ENCODE assay signal across 15 cellular contexts in genomic region chr6:137666202-137666774, GRCh38.
DNase-seq lines count a peak whose midpoint lies in the region; ATAC-seq, FAIRE-seq and TF ChIP-seq lines count a peak whose summit lies in the region.
"Had no signal": no experiment of that assay in that cellular context is flagged by ENCODE, and none has a peak within 500 bp of the region (broad histone marks: within the 10 kb centered on the region; RNA-seq: fewer than 3 reads in every experiment).

No MANE protein-coding gene starts in this region.

- peak overlapping the region in 3 of 8 donors; percentile 7 to 21 (median 11) for H3K4me3 Mint-ChIP-seq in CD4-positive, alpha-beta memory T cell
- H3K4me3 Mint-ChIP-seq in activated T-helper 17 cell treated with anti-CD3 and anti-CD28 coated beads, Interleukin-2, amount 50 U/mL, for 72 hours, result peak overlapping the region; percentile 67
- H3K4me3 Mint-ChIP-seq in WTC11, result no peak overlapping the region

- H3K27me3 ChIP-seq in CD4-positive, alpha-beta memory T cell (ENCODE audit: insufficient read depth, low read length), result no peaks in the 10 kb centered on the region

- intact Hi-C loops in CD4-positive, alpha-beta memory T cell (cut with micrococcal nuclease), result no loop called here

- H3K4me1 Mint-ChIP-seq in CD4-positive, alpha-beta memory T cell, result peaks cover 0 to 7% (median 2%) of the 10 kb centered on the region in 4 donors
- H3K4me1 Mint-ChIP-seq in activated T-helper 17 cell treated with anti-CD3 and anti-CD28 coated beads, Interleukin-2, amount 50 U/mL, for 72 hours, result peaks cover 8% of the 10 kb centered on the region
- H3K4me1 Mint-ChIP-seq in WTC11, result no peaks in the 10 kb centered on the region

- peaks cover 0 to 4% of the 10 kb centered on the region in 2 donors for H3K36me3 Mint-ChIP-seq in CD4-positive, alpha-beta memory T cell
- no peaks in the 10 kb centered on the region for H3K36me3 Mint-ChIP-seq in activated T-helper 17 cell treated with anti-CD3 and anti-CD28 coated beads, Interleukin-2, amount 50 U/mL, for 72 hours (ENCODE audit: low read depth)
- H3K36me3 Mint-ChIP-seq in WTC11, result no peaks in the 10 kb centered on the region; the same call in 1 of the 2 replicates

- no peak for TF ChIP-seq CTCF in WTC11 (IDR thresholded peaks at IDR 0.05)

- FAIRE-seq in GM18507 (lab: Jason Lieb, UNC), result peak; percentile 76
- FAIRE-seq: colon had no signal

- CTCF ChIA-PET in CD4-positive, alpha-beta memory T cell (lab: Charles Lee; ENCODE audit: partially characterized antibody), result interaction anchor here (0.6 to 3.0 kb wide), 3 partner anchors 33 to 338 kb away, joined by 3 to 8 read pairs (median 4); no protein-coding TSS in a partner anchor
- CTCF ChIA-PET in WTC11 (lab: Charles Lee), result no interaction called here

- H3K9me3 Mint-ChIP-seq in CD4-positive, alpha-beta memory T cell, result peaks cover 0 to 5% (median under 1%) of the 10 kb centered on the region in 8 donors
- no peaks in the 10 kb centered on the region for H3K9me3 Mint-ChIP-seq in activated T-helper 17 cell treated with anti-CD3 and anti-CD28 coated beads, Interleukin-2, amount 50 U/mL, for 72 hours
- peaks cover 12% of the 10 kb centered on the region for H3K9me3 Mint-ChIP-seq in WTC11

- ATAC-seq in HG02610 (IDR thresholded peaks at IDR 0.05; ENCODE audit: unreplicated experiment) (peak; percentile 60), WTC11 (no peak), GM19452 (IDR thresholded peaks at IDR 0.05; ENCODE audit: unreplicated experiment) (no peak)
- peak; percentile 54 for ATAC-seq in activated T-helper 17 cell treated with anti-CD3 and anti-CD28 coated beads, Interleukin-2, amount 50 U/mL, for 72 hours (replicated peaks)
- ATAC-seq: Right ventricle myocardium inferior had no signal

- H3K4me1 ChIP-seq in CD4-positive, alpha-beta memory T cell (ENCODE audit: insufficient read depth, low read length), result no peaks in the 10 kb centered on the region

- H3K27ac Mint-ChIP-seq in CD4-positive, alpha-beta memory T cell, result peak overlapping the region in 4 of 7 donors; percentile 22 to 47 (median 30)
- H3K27ac Mint-ChIP-seq in activated T-helper 17 cell treated with anti-CD3 and anti-CD28 coated beads, Interleukin-2, amount 50 U/mL, for 72 hours, result peak overlapping the region; percentile 47
- no peak overlapping the region for H3K27ac Mint-ChIP-seq in WTC11

- H3K36me3 ChIP-seq in CD4-positive, alpha-beta memory T cell (ENCODE audit: insufficient read depth, low read length), result no peaks in the 10 kb centered on the region

- no peak overlapping the region for H3K4me3 ChIP-seq in CD4-positive, alpha-beta memory T cell (ENCODE audit: low read length in 2 of 2)

- H3K27ac ChIP-seq in CD4-positive, alpha-beta memory T cell (ENCODE audit: low read depth, low read length), result no peak overlapping the region

- DNase-seq in CD4-positive, alpha-beta memory T cell, result peak in 3 of 5 donors; percentile 14 to 41 (median 28)
- DNase-seq in GM18507 (ENCODE audit: extremely low spot score, insufficient read length, low read depth) (no peak), WTC11 (ENCODE audit: low spot score) (no peak), NCI-H82 treated with DMSO at 0.1 percent for 48 hours (lab: John Stamatoyannopoulos, UW; ENCODE audit: unreplicated experiment) (no peak), germinal center (ENCODE audit: low spot score) (no peak)
- DNase-seq: activated CD4-positive, alpha-beta T cell treated with anti-CD3 and anti-CD28 coated beads for 1 hour; activated effector memory CD4-positive, alpha-beta T cell treated with Interleukin-2 at 50 U/mL for 16 hours; GF-D8; HCEC 1CT; NCI-H1048 had no signal

- peaks cover 3 to 10% of the 10 kb centered on the region in 2 donors for H3K27me3 Mint-ChIP-seq in CD4-positive, alpha-beta memory T cell
- H3K27me3 Mint-ChIP-seq in activated T-helper 17 cell treated with anti-CD3 and anti-CD28 coated beads, Interleukin-2, amount 50 U/mL, for 72 hours, result peaks cover 3% of the 10 kb centered on the region
- no peaks in the 10 kb centered on the region; the same call in 1 of the 2 replicates for H3K27me3 Mint-ChIP-seq in WTC11 (ENCODE audit: low read depth)

- H3K9me3 ChIP-seq in CD4-positive, alpha-beta memory T cell (ENCODE audit: control insufficient read depth in 1 of 2, low read length in 2 of 2), result no peaks in the 10 kb centered on the region

- POLR2A ChIA-PET in CD4-positive, alpha-beta memory T cell (lab: Charles Lee; ENCODE audit: partially characterized antibody), result no interaction called here
- POLR2A ChIA-PET in WTC11 (lab: Charles Lee), result no interaction called here

TF ChIP-seq in WTC11, 78 proteins besides CTCF, POLR2A, EP300 and RAD21:
- TF ChIP-seq OVOL2 (CRISPR knock-in tag; IDR thresholded peaks at IDR 0.05; ENCODE audit: borderline replicate concordance), result no peak
- TF ChIP-seq FOXJ3 (CRISPR knock-in tag; IDR thresholded peaks at IDR 0.05; ENCODE audit: borderline replicate concordance), result no peak
- TF ChIP-seq PRRX2 (CRISPR knock-in tag; IDR thresholded peaks at IDR 0.05), result no peak
- TF ChIP-seq NFYB (CRISPR knock-in tag; conservative IDR thresholded peaks at IDR 0.05; ENCODE audit: low read depth), result no peak
- TF ChIP-seq MXD4 (CRISPR knock-in tag; IDR thresholded peaks at IDR 0.05; ENCODE audit: borderline replicate concordance), result no peak
- TF ChIP-seq, protein P1, sequence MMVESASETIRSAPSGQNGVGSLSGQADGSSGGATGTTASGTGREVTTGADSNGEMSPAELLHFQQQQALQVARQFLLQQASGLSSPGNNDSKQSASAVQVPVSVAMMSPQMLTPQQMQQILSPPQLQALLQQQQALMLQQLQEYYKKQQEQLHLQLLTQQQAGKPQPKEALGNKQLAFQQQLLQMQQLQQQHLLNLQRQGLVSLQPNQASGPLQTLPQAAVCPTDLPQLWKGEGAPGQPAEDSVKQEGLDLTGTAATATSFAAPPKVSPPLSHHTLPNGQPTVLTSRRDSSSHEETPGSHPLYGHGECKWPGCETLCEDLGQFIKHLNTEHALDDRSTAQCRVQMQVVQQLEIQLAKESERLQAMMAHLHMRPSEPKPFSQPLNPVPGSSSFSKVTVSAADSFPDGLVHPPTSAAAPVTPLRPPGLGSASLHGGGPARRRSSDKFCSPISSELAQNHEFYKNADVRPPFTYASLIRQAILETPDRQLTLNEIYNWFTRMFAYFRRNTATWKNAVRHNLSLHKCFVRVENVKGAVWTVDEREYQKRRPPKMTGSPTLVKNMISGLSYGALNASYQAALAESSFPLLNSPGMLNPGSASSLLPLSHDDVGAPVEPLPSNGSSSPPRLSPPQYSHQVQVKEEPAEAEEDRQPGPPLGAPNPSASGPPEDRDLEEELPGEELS (CRISPR knock-in tag; IDR thresholded peaks at IDR 0.05), result no peak
- no peak for TF ChIP-seq ZNF423 (CRISPR knock-in tag; IDR thresholded peaks at IDR 0.05)
- TF ChIP-seq, protein P2, sequence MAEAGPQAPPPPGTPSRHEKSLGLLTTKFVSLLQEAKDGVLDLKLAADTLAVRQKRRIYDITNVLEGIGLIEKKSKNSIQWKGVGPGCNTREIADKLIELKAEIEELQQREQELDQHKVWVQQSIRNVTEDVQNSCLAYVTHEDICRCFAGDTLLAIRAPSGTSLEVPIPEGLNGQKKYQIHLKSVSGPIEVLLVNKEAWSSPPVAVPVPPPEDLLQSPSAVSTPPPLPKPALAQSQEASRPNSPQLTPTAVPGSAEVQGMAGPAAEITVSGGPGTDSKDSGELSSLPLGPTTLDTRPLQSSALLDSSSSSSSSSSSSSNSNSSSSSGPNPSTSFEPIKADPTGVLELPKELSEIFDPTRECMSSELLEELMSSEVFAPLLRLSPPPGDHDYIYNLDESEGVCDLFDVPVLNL (CRISPR knock-in tag; IDR thresholded peaks at IDR 0.05; ENCODE audit: borderline replicate concordance, low read depth), result no peak
- no peak for TF ChIP-seq ZNF317 (CRISPR knock-in tag; IDR thresholded peaks at IDR 0.05; ENCODE audit: borderline replicate concordance, low read depth)
- TF ChIP-seq, protein P3, sequence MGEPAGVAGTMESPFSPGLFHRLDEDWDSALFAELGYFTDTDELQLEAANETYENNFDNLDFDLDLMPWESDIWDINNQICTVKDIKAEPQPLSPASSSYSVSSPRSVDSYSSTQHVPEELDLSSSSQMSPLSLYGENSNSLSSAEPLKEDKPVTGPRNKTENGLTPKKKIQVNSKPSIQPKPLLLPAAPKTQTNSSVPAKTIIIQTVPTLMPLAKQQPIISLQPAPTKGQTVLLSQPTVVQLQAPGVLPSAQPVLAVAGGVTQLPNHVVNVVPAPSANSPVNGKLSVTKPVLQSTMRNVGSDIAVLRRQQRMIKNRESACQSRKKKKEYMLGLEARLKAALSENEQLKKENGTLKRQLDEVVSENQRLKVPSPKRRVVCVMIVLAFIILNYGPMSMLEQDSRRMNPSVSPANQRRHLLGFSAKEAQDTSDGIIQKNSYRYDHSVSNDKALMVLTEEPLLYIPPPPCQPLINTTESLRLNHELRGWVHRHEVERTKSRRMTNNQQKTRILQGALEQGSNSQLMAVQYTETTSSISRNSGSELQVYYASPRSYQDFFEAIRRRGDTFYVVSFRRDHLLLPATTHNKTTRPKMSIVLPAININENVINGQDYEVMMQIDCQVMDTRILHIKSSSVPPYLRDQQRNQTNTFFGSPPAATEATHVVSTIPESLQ (CRISPR knock-in tag; IDR thresholded peaks at IDR 0.05), result no peak
TF ChIP-seq in WTC11: peak in this region for 0.

Comparison
In these comparisons a context has a peak if more than half of its experiments do, and no peak if none do; other contexts are left out.
1. DNase-seq: peak in CD4-positive, alpha-beta memory T cell (3 of 5); none in GM18507 (single experiment), WTC11 (single experiment), NCI-H82 treated with DMSO at 0.1 percent for 48 hours (single experiment) and germinal center (single experiment).
2. ATAC-seq: peak in HG02610 (single experiment) and activated T-helper 17 cell treated with anti-CD3 and anti-CD28 coated beads, Interleukin-2, amount 50 U/mL, for 72 hours (single experiment); none in WTC11 (single experiment) and GM19452 (single experiment).